19 cellular contexts compared by ENCODE assay signal in genomic region chr14:23022849-23023499, GRCh38. TPM values are rescaled to one million over a fixed set of nuclear protein-coding genes. Genes with fewer than 3 reads are reported as not detected.
DNase-seq lines count a peak whose midpoint lies in the region; ATAC-seq and TF ChIP-seq lines count a peak whose summit lies in the region.
"Had no signal": no experiment of that assay in that cellular context is flagged by ENCODE, and none has a peak within 500 bp of the region (broad histone marks: within the 10 kb centered on the region; RNA-seq: fewer than 3 reads in every experiment).

No MANE protein-coding gene starts in this region.

- H3K27ac ChIP-seq in mammary epithelial cell (ENCODE audit: insufficient read depth, low read depth, low read length): no peak overlapping the region
- H3K27ac ChIP-seq: BLaER1, esophagus muscularis mucosa, lower lobe of right lung had no signal

- TF ChIP-seq CTCF in Caco-2 (IDR thresholded peaks at IDR 0.05; ENCODE audit: insufficient read depth in 1 of 2, low read depth in 1 of 2, low read length in 1 of 2, severe bottlenecking in 1 of 2, unreplicated experiment in 1 of 2) (no peak), glutamatergic neuron (IDR thresholded peaks at IDR 0.05; ENCODE audit: partially characterized antibody, unreplicated experiment) (no peak), mammary epithelial cell (conservative IDR thresholded peaks at IDR 0.05 in 1 of 2, IDR thresholded peaks at IDR 0.05 in 1 of 2; ENCODE audit: extremely low read depth in 1 of 2, insufficient read depth in 1 of 2, low read depth in 1 of 2, low read length in 2 of 2) (no peak), mucosa of descending colon (IDR thresholded peaks at IDR 0.05) (no peak)

- peaks cover 34% of the 10 kb centered on the region for H3K36me3 Mint-ChIP-seq in Caco-2 (ENCODE audit: insufficient read depth, unreplicated experiment)
- no peaks in the 10 kb centered on the region for H3K36me3 Mint-ChIP-seq in glutamatergic neuron (ENCODE audit: unreplicated experiment)

- H3K4me1 Mint-ChIP-seq in Caco-2 (ENCODE audit: low read depth, unreplicated experiment) (peaks cover 14% of the 10 kb centered on the region), glutamatergic neuron (ENCODE audit: low read depth, unreplicated experiment) (peaks cover 54% of the 10 kb centered on the region)

- H3K9ac ChIP-seq in mammary epithelial cell (ENCODE audit: insufficient read depth, low read length): no peak overlapping the region
- H3K9ac ChIP-seq: BLaER1 had no signal

- POLR2A ChIA-PET in Caco-2 (lab: Charles Lee): no interaction called here

- H3K36me3 ChIP-seq in Caco-2 (ENCODE audit: control insufficient read depth, insufficient read depth, low read length) (no peaks in the 10 kb centered on the region), mammary epithelial cell (ENCODE audit: insufficient read depth, low read length) (peaks cover 13% of the 10 kb centered on the region), mucosa of descending colon (ENCODE audit: low read depth) (no peaks in the 10 kb centered on the region)

- H3K9me3 ChIP-seq in Caco-2 (no peaks in the 10 kb centered on the region), mammary epithelial cell (replicated peaks; ENCODE audit: insufficient read depth, low read length) (no peaks in the 10 kb centered on the region), mucosa of descending colon (no peaks in the 10 kb centered on the region)
- H3K9me3 ChIP-seq: BLaER1, esophagus muscularis mucosa, lower lobe of right lung had no signal

- H2AFZ ChIP-seq in mammary epithelial cell (ENCODE audit: low read depth, low read length): no peak overlapping the region

- peaks cover under 1% of the 10 kb centered on the region for H3K79me2 ChIP-seq in mammary epithelial cell (ENCODE audit: insufficient read depth, low read length)

- H3K27me3 ChIP-seq in Caco-2 (replicated peaks; ENCODE audit: control insufficient read depth, insufficient read depth, low read length) (no peaks in the 10 kb centered on the region), mammary epithelial cell (ENCODE audit: insufficient read depth, low read length) (no peaks in the 10 kb centered on the region)
- H3K27me3 ChIP-seq: BLaER1, esophagus muscularis mucosa had no signal

- H4K20me1 ChIP-seq in mammary epithelial cell (ENCODE audit: insufficient read depth, low read length): no peaks in the 10 kb centered on the region

- intact Hi-C loops in Caco-2 (cut with micrococcal nuclease; ENCODE audit: unreplicated experiment) (no loop called here), mammary epithelial cell (cut with micrococcal nuclease) (no loop called here), mucosa of descending colon (cut with DNase I, micrococcal nuclease) (no loop called here)

- no peak for ATAC-seq in mucosa of descending colon
- ATAC-seq: lower lobe of right lung, WTC11 had no signal

- H3K4me1 ChIP-seq in Caco-2 (peaks cover 16% of the 10 kb centered on the region), mammary epithelial cell (ENCODE audit: insufficient read depth, low read length) (no peaks in the 10 kb centered on the region), mucosa of descending colon (ENCODE audit: low read depth) (no peaks in the 10 kb centered on the region)
- H3K4me1 ChIP-seq: BLaER1, lower lobe of right lung had no signal

- dilution Hi-C loops in mammary epithelial cell (cut with HindIII; ENCODE audit: low sequenced_read_pairs): no loop called here

- H3K9me3 Mint-ChIP-seq in Caco-2 (ENCODE audit: unreplicated experiment): no peaks in the 10 kb centered on the region
- peaks cover 20% of the 10 kb centered on the region for H3K9me3 Mint-ChIP-seq in glutamatergic neuron (ENCODE audit: unreplicated experiment)
- H3K9me3 Mint-ChIP-seq: type B pancreatic cell, WTC11 had no signal

- in situ Hi-C loops in mammary epithelial cell (cut with MboI; ENCODE audit: low sequenced_read_pairs in 2 of 2): no loop called here

- CTCF ChIA-PET in Caco-2 (lab: Charles Lee): interaction anchor here (1.7 kb wide), 1 partner anchor 28 kb away, joined by 4 read pairs; no protein-coding TSS in a partner anchor
- CTCF ChIA-PET in mammary epithelial cell (lab: Charles Lee; ENCODE audit: low non-redundant PET): no interaction called here

- BruUV-seq in Caco-2 (replicated peaks; lab: Mats Ljungman, UMichigan): no TSS peak
- BruUV-seq in mammary epithelial cell (replicated peaks; lab: Mats Ljungman, UMichigan): no TSS peak

- H3K27ac Mint-ChIP-seq in Caco-2 (ENCODE audit: unreplicated experiment) (peak overlapping the region; percentile 22), glutamatergic neuron (ENCODE audit: unreplicated experiment) (peak overlapping the region; percentile 100)
- H3K27ac Mint-ChIP-seq: type B pancreatic cell, WTC11 had no signal

- whole genome bisulfite sequencing in mammary epithelial cell (ENCODE audit: low coverage, missing lambda C conversion rate): 67% methylated on average over 6 of the region's 6 CpGs

- H3K4me2 ChIP-seq in mammary epithelial cell (ENCODE audit: insufficient read depth, low read depth, low read length): no peak overlapping the region
- H3K4me2 ChIP-seq: BLaER1 had no signal

- DNase-seq in Caco-2 (no peak), NCI-H82 (lab: John Stamatoyannopoulos, UW) (peak; percentile 95), glutamatergic neuron (no peak), mammary epithelial cell (no peak), mucosa of descending colon (no peak)
- DNase-seq: DMS79, HCEC 1CT, lower lobe of right lung, NCI-H1105 treated with DMSO at 0.1 percent for 48 hours, NCI-H2171 had no signal

- H3K27me3 Mint-ChIP-seq in Caco-2 (ENCODE audit: insufficient read depth, unreplicated experiment): no peaks in the 10 kb centered on the region
- peaks cover 7% of the 10 kb centered on the region for H3K27me3 Mint-ChIP-seq in glutamatergic neuron (ENCODE audit: unreplicated experiment)
- H3K27me3 Mint-ChIP-seq: type B pancreatic cell had no signal

- H3K4me3 Mint-ChIP-seq in Caco-2 (ENCODE audit: unreplicated experiment) (no peak overlapping the region), glutamatergic neuron (ENCODE audit: unreplicated experiment) (peak overlapping the region; percentile 53)
- H3K4me3 Mint-ChIP-seq: type B pancreatic cell, WTC11 had no signal

- H3K4me3 ChIP-seq in Caco-2 (ENCODE audit: low read depth, low read length): no peak overlapping the region
- no peak overlapping the region for H3K4me3 ChIP-seq in mammary epithelial cell (replicated peaks in 1 of 3; ENCODE audit: insufficient read depth in 1 of 3, low read depth in 2 of 3, low read length in 3 of 3)
- H3K4me3 ChIP-seq in mucosa of descending colon: no peak overlapping the region
- H3K4me3 ChIP-seq: BLaER1, esophagus muscularis mucosa, lower lobe of right lung had no signal

RNA-seq across cellular contexts. Expression of gene PSMB5, which starts 11.7 kb away (rescaled TPM):
- total RNA-seq in Caco-2 (2022) (172 and 189 TPM in 2 replicates), glutamatergic neuron (ENCODE audit: unreplicated experiment) (289 TPM), mammary epithelial cell (100 to 1,000 TPM; 145 to 152 TPM), mucosa of descending colon (10 to 100 TPM; 54.4 to 94.3 (median 92.5) TPM)
- polyA plus RNA-seq in mammary epithelial cell: 332 TPM
- 194 TPM for polyA minus RNA-seq in mammary epithelial cell

RNA-seq across cellular contexts. Expression of gene C14orf93, which starts 13.0 kb away (rescaled TPM):
- total RNA-seq in Caco-2 (2022) (7.2 and 7.8 TPM in 2 replicates), glutamatergic neuron (ENCODE audit: unreplicated experiment) (12.1 TPM), mammary epithelial cell (1 to 10 TPM; 3.6 to 6.7 TPM), mucosa of descending colon (10 to 100 TPM; 11.0 to 16.3 (median 11.8) TPM)
- 6.7 TPM for polyA plus RNA-seq in mammary epithelial cell
- polyA minus RNA-seq in mammary epithelial cell: not detected

RNA-seq across cellular contexts. Expression of gene PSMB11, which starts 19.0 kb away (rescaled TPM):
- total RNA-seq in Caco-2 (2022) (not detected in 2 replicates), glutamatergic neuron (ENCODE audit: unreplicated experiment) (not detected), mammary epithelial cell (not detected), mucosa of descending colon (not detected)
- polyA plus RNA-seq in mammary epithelial cell: not detected
- polyA minus RNA-seq in mammary epithelial cell: not detected
- total RNA-seq: activated CD8-positive, alpha-beta memory T cell treated with anti-CD3 and anti-CD28 coated beads for 36 hours; bronchial epithelial cell; esophagus muscularis mucosa; LHCN-M2; lower lobe of right lung; T-helper 1 cell treated with Interleukin-12 subunit alpha and Interleukin-12 subunit beta and Interleukin-4 antibody, amounts not matched to agents 30 ng/mL and 1 ng/mL, for 36 hours; WTC11 had no signal
- polyA plus RNA-seq: neural cell had no signal

RNA-seq across cellular contexts. Expression of gene CDH24, which starts 34.3 kb away (rescaled TPM):
- total RNA-seq in Caco-2 (2022) (7.9 TPM in 2 replicates), glutamatergic neuron (ENCODE audit: unreplicated experiment) (164 TPM), mammary epithelial cell (1 to 10 TPM; 4.2 to 5.6 TPM), mucosa of descending colon (1 to 10 TPM; 2.7 to 4.8 (median 4.4) TPM)
- 4.2 TPM for polyA plus RNA-seq in mammary epithelial cell
- 1.0 TPM for polyA minus RNA-seq in mammary epithelial cell

RNA-seq across cellular contexts. Expression of gene AJUBA, which starts 40.6 kb away (rescaled TPM):
- total RNA-seq in Caco-2 (2022): 184 and 211 TPM in 2 replicates
- 0.34 TPM for total RNA-seq in glutamatergic neuron (ENCODE audit: unreplicated experiment)
- 100 to 1,000 TPM; 234 to 275 TPM for total RNA-seq in mammary epithelial cell
- polyA plus RNA-seq in mammary epithelial cell: 88.5 TPM
- 247 TPM for polyA minus RNA-seq in mammary epithelial cell
- total RNA-seq in mucosa of descending colon: 1 to 10 TPM; 1.5 to 4.7 (median 2.3) TPM
